26 cellular contexts compared by ENCODE assay signal in genomic region chr6:17116090-17116387, GRCh38. TPM values are rescaled to one million over a fixed set of nuclear protein-coding genes. Genes with fewer than 3 reads are reported as not detected.
DNase-seq lines count a peak whose midpoint lies in the region; ATAC-seq and TF ChIP-seq lines count a peak whose summit lies in the region.
"Had no signal": no experiment of that assay in that cellular context is flagged by ENCODE, and none has a peak within 500 bp of the region (broad histone marks: within the 10 kb centered on the region; RNA-seq: fewer than 3 reads in every experiment).

No MANE protein-coding gene starts in this region.

- intact Hi-C loops in HCT116 (cut with micrococcal nuclease) (no loop called here), Panc1 (cut with micrococcal nuclease; ENCODE audit: unreplicated experiment) (no loop called here)

- in situ Hi-C loops in Panc1 (cut with HindIII; ENCODE audit: low pct_unique_long_range_greater_than_20kb, low sequenced_read_pairs), result no loop called here

- H3K9ac ChIP-seq in HCT116 (ENCODE audit: low read length) (no peak overlapping the region), fibroblast of lung (ENCODE audit: insufficient read depth, low read length) (no peak overlapping the region)

- H3K9me3 ChIP-seq in HCT116 (ENCODE audit: control insufficient read depth in 1 of 2, insufficient read depth in 1 of 2, low read depth in 1 of 2, low read length in 2 of 2) (no peaks in the 10 kb centered on the region), Panc1 (ENCODE audit: control insufficient read depth, insufficient read depth, low read depth, low read length) (no peaks in the 10 kb centered on the region), fibroblast of lung (ENCODE audit: control insufficient read depth, insufficient read depth, low read depth, low read length) (no peaks in the 10 kb centered on the region)
- H3K9me3 ChIP-seq: ascending aorta, esophagus squamous epithelium had no signal

- H3K36me3 ChIP-seq in HCT116 (ENCODE audit: control insufficient read depth in 1 of 2, insufficient read depth in 2 of 2, low read length in 2 of 2), result no peaks in the 10 kb centered on the region
- H3K36me3 ChIP-seq in Panc1 (ENCODE audit: control insufficient read depth, insufficient read depth, low read length), result no peaks in the 10 kb centered on the region
- no peaks in the 10 kb centered on the region for H3K36me3 ChIP-seq in fibroblast of lung (ENCODE audit: control insufficient read depth, insufficient read depth, low read length)
- H3K36me3 ChIP-seq: ascending aorta, esophagus squamous epithelium had no signal

- BruUV-seq in HCT116 (replicated peaks; lab: Mats Ljungman, UMichigan) (no TSS peak), Panc1 (replicated peaks; lab: Mats Ljungman, UMichigan) (no TSS peak)

- H3K27ac ChIP-seq in HCT116 (ENCODE audit: low read depth, low read length), result no peak overlapping the region
- H3K27ac ChIP-seq in Panc1 (ENCODE audit: low read length), result no peak overlapping the region
- H3K27ac ChIP-seq in fibroblast of lung (ENCODE audit: insufficient read depth, low read length), result peak overlapping the region; percentile 72
- H3K27ac ChIP-seq: ascending aorta, esophagus squamous epithelium, VCaP had no signal

- POLR2A ChIA-PET in HCT116 (lab: Charles Lee), result no interaction called here
- POLR2A ChIA-PET in Panc1 (lab: Charles Lee), result no interaction called here

- H2AFZ ChIP-seq in HCT116 (ENCODE audit: low read depth, low read length, poor library complexity, severe bottlenecking) (peak overlapping the region; percentile 94), fibroblast of lung (ENCODE audit: low read length) (peak overlapping the region; percentile 19)

- H3K27me3 ChIP-seq in HCT116 (ENCODE audit: insufficient read depth, low read length), result no peaks in the 10 kb centered on the region
- H3K27me3 ChIP-seq in Panc1 (ENCODE audit: control insufficient read depth, insufficient read depth, low read length), result no peaks in the 10 kb centered on the region; the same call in 1 of the 2 replicates
- H3K27me3 ChIP-seq in fibroblast of lung (ENCODE audit: control insufficient read depth, insufficient read depth, low read length), result no peaks in the 10 kb centered on the region
- H3K27me3 ChIP-seq: ascending aorta, esophagus squamous epithelium had no signal

- H3K27me3 Mint-ChIP-seq in progenitor cell of endocrine pancreas, result no peaks in the 10 kb centered on the region

- TF ChIP-seq POLR2A in HCT116 (IDR thresholded peaks at IDR 0.05; ENCODE audit: borderline replicate concordance, extremely low read depth, insufficient read depth, insufficient read length), result no peak

- H3K4me3 ChIP-seq in HCT116 (replicated peaks in 1 of 2; ENCODE audit: low read depth in 1 of 2, low read length in 2 of 2) (no peak overlapping the region), Panc1 (ENCODE audit: low read depth in 2 of 2, low read length in 2 of 2) (no peak overlapping the region), fibroblast of lung (replicated peaks in 1 of 4; ENCODE audit: control extremely low read depth in 1 of 4, insufficient read depth in 1 of 4, low read depth in 3 of 4, low read length in 4 of 4) (no peak overlapping the region)
- H3K4me3 ChIP-seq: ascending aorta, esophagus squamous epithelium, skin epidermis had no signal

- peaks cover 9% of the 10 kb centered on the region for H3K4me1 Mint-ChIP-seq in progenitor cell of endocrine pancreas (ENCODE audit: low read depth)
- H3K4me1 Mint-ChIP-seq: activated CD4-positive, alpha-beta T cell treated with anti-CD3 and anti-CD28 coated beads, Interleukin-2, amount 10 ng/mL, durations not matched to agents 7 days and 5 days; stimulated activated memory B cell treated with anti-CD40 and anti-IgM and Interleukin-4, amounts not matched to agents 10 μg/mL and 1 μg/mL and 100 μg/mL, for 72 hours had no signal

- no peaks in the 10 kb centered on the region for H3K36me3 Mint-ChIP-seq in progenitor cell of endocrine pancreas (ENCODE audit: insufficient read depth)
- H3K36me3 Mint-ChIP-seq: activated naive CD4-positive, alpha-beta T cell treated with anti-CD3 and anti-CD28 coated beads, Interleukin-2, amount 50 U/mL, for 72 hours; stimulated activated memory B cell treated with anti-CD40 and anti-IgM and Interleukin-4, amounts not matched to agents 10 μg/mL and 1 μg/mL and 100 μg/mL, for 72 hours had no signal

- no peak overlapping the region for H3K4me3 Mint-ChIP-seq in progenitor cell of endocrine pancreas (ENCODE audit: low read depth)
- H3K4me3 Mint-ChIP-seq: activated CD4-positive, alpha-beta T cell treated with anti-CD3 and anti-CD28 coated beads, Interleukin-2, amount 10 ng/mL, durations not matched to agents 7 days and 5 days; stimulated activated memory B cell treated with anti-CD40 and anti-IgM and Interleukin-4, amounts not matched to agents 10 μg/mL and 1 μg/mL and 100 μg/mL, for 72 hours had no signal

- ATAC-seq in HCT116 (peak; percentile 65), Panc1 (peak; percentile 51), esophagus mucosa (no peak)
- ATAC-seq: activated naive CD4-positive, alpha-beta T cell treated with anti-CD3 and anti-CD28 coated beads, Interleukin-2, amount 50 U/mL, for 72 hours; stimulated activated memory B cell treated with anti-CD40 and anti-IgM and Interleukin-4, amounts not matched to agents 10 μg/mL and 1 μg/mL and 100 μg/mL, for 72 hours had no signal

- TF ChIP-seq CTCF in HCT116 (IDR thresholded peaks at IDR 0.05 in 2 of 3, conservative IDR thresholded peaks at IDR 0.05 in 1 of 3; ENCODE audit: borderline replicate concordance in 1 of 3, insufficient read depth in 1 of 3, low read depth in 2 of 3, low read length in 2 of 3) (no peak), Panc1 (IDR thresholded peaks at IDR 0.05) (no peak), fibroblast of lung (conservative IDR thresholded peaks at IDR 0.05 in 1 of 2, IDR thresholded peaks at IDR 0.05 in 1 of 2; ENCODE audit: low read depth in 1 of 2, low read length in 2 of 2) (no peak), progenitor cell of endocrine pancreas (IDR thresholded peaks at IDR 0.05; ENCODE audit: unreplicated experiment) (no peak)

- no peaks in the 10 kb centered on the region for H4K20me1 ChIP-seq in HCT116 (ENCODE audit: insufficient read depth)
- H4K20me1 ChIP-seq in fibroblast of lung (ENCODE audit: control insufficient read depth, extremely low read depth, insufficient read depth, low read length), result no peaks in the 10 kb centered on the region

- CTCF ChIA-PET in HCT116 (lab: Charles Lee) (no interaction called here), Panc1 (lab: Charles Lee) (no interaction called here)

- RAD21 ChIA-PET in HCT116 (lab: Charles Lee; ENCODE audit: low non-redundant PET in 1 of 2, low total read pairs in 2 of 2, uncharacterized antibody in 2 of 2, unreplicated experiment in 2 of 2), result no interaction called here

- no peaks in the 10 kb centered on the region for H3K9me3 Mint-ChIP-seq in progenitor cell of endocrine pancreas (ENCODE audit: low read depth)
- H3K9me3 Mint-ChIP-seq: activated naive CD4-positive, alpha-beta T cell treated with anti-CD3 and anti-CD28 coated beads, Interleukin-2, amount 50 U/mL, for 72 hours; stimulated activated memory B cell treated with anti-CD40 and anti-IgM and Interleukin-4, amounts not matched to agents 10 μg/mL and 1 μg/mL and 100 μg/mL, for 72 hours had no signal

- H3K4me2 ChIP-seq in HCT116 (ENCODE audit: low read length) (peak overlapping the region; percentile 49), fibroblast of lung (ENCODE audit: extremely low read depth, insufficient read depth, low read length) (peak overlapping the region; percentile 90)

- no peaks in the 10 kb centered on the region for H3K9me2 ChIP-seq in HCT116 (ENCODE audit: insufficient read depth)

- no peak for TF ChIP-seq RAD21 in HCT116 (IDR thresholded peaks at IDR 0.05; ENCODE audit: low read depth)

- H3K27ac Mint-ChIP-seq in progenitor cell of endocrine pancreas, result peak overlapping the region; percentile 76
- H3K27ac Mint-ChIP-seq: activated CD4-positive, alpha-beta T cell treated with anti-CD3 and anti-CD28 coated beads, Interleukin-2, amount 10 ng/mL, durations not matched to agents 7 days and 5 days; activated naive CD4-positive, alpha-beta T cell treated with anti-CD3 and anti-CD28 coated beads, Interleukin-2, amount 50 U/mL, for 72 hours; stimulated activated memory B cell treated with anti-CD40 and anti-IgM and Interleukin-4, amounts not matched to agents 10 μg/mL and 1 μg/mL and 100 μg/mL, for 72 hours had no signal

- H3K4me1 ChIP-seq in HCT116 (ENCODE audit: control insufficient read depth in 1 of 2, insufficient read depth in 2 of 2, low read length in 2 of 2) (peaks cover 6 to 17% of the 10 kb centered on the region in 2 experiments), Panc1 (ENCODE audit: control insufficient read depth, insufficient read depth, low read length) (no peaks in the 10 kb centered on the region), fibroblast of lung (ENCODE audit: control insufficient read depth, extremely low read depth, insufficient read depth, low read length) (peaks cover 10% of the 10 kb centered on the region)
- H3K4me1 ChIP-seq: ascending aorta had no signal

- DNase-seq in HCT116 (ENCODE audit: low read depth, low spot score), result no peak
- DNase-seq in Panc1 (ENCODE audit: low read depth, low spot score), result no peak
- no peak for DNase-seq in fibroblast of lung (ENCODE audit: low read depth in 2 of 2)
- no peak for DNase-seq in progenitor cell of endocrine pancreas (ENCODE audit: low spot score, unreplicated experiment)
- no peak for DNase-seq in NCI-H82 treated with DMSO at 0.1 percent for 48 hours (lab: John Stamatoyannopoulos, UW; ENCODE audit: unreplicated experiment)
- DNase-seq in activated CD8-positive, alpha-beta memory T cell treated with anti-CD3 and anti-CD28 coated beads, Interleukin-2, amount 50 U/mL, for 48 hours, result no peak
- DNase-seq: activated CD4-positive, alpha-beta T cell treated with anti-CD3 and anti-CD28 coated beads, Interleukin-2, amount 10 ng/mL, durations not matched to agents 7 days and 5 days; effector CD8-positive, alpha-beta T cell; esophagus squamous epithelium; KG1; MV-4-11; NCI-H1694; NCI-H2171; NCI-H524; posterior cingulate gyrus; stimulated activated CD4-positive, alpha-beta T cell treated with anti-CD3 and anti-CD28 coated beads, Interleukin-2, amount 100 ng/mL, for 24 hours; T-helper 2 cell had no signal

- H3K79me2 ChIP-seq in HCT116 (ENCODE audit: insufficient read depth, low read length) (no peaks in the 10 kb centered on the region), fibroblast of lung (ENCODE audit: control insufficient read depth, insufficient read depth, low read length) (no peaks in the 10 kb centered on the region)

TF ChIP-seq in HCT116, 20 proteins besides CTCF, POLR2A, EP300 and RAD21 (continues in another document):
- TF ChIP-seq ZNF274 (IDR thresholded peaks at IDR 0.05; ENCODE audit: low read depth, low read length) (no peak), SP1 (IDR thresholded peaks at IDR 0.05; ENCODE audit: low read depth) (no peak)

RNA-seq across cellular contexts. Expression of gene STMND1, which starts 14.2 kb away (rescaled TPM):
- total RNA-seq in HCT116 (2021; ENCODE audit: unreplicated experiment) (not detected), Panc1 (2021; ENCODE audit: unreplicated experiment) (not detected), fibroblast of lung (not detected in 2 replicates), progenitor cell of endocrine pancreas (0.13 and 0.22 TPM in 2 replicates), esophagus mucosa (not detected)
- polyA plus RNA-seq in HCT116 (2012), result 0.13 TPM in 1 of 2 replicates, not detected in the other
- not detected for polyA plus RNA-seq in Panc1 (2012; ENCODE audit: insufficient read length)
- 0.06 TPM in 1 of 2 replicates, not detected in the other for polyA plus RNA-seq in fibroblast of lung
- not detected in 2 replicates for polyA plus RNA-seq in fibroblast of lung (2012)
- not detected in 2 replicates for polyA minus RNA-seq in fibroblast of lung (ENCODE audit: low replicate concordance)
- total RNA-seq: activated CD4-positive, alpha-beta T cell treated with anti-CD3 and anti-CD28 coated beads, Interleukin-2, amount 10 ng/mL, durations not matched to agents 7 days and 5 days; ascending aorta; esophagus squamous epithelium; mononuclear cell; OCI-LY7; SK-MEL-5 had no signal
